ENCODE assay signal across 21 cellular contexts in the genomic region with DNA sequence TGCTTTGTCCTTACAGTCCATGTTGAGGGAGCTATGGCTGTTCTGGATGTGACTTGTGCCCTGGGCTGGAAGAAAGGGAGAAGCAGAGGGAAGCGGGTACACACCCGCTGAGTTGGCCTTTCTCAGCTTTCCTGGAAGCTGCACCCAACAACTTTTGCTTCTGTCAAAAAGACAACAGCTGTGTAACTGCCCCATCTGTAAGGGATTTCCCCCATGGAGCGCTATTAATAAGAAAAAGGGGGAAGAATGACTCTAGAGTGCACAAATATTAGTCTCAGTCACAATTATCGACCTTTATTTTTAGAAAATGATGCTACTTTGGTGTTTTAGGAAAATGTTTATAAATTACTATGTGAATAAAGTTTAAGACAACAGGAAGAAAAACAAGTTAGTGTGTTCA.
A peak's percentile ranks its signal among the peaks of the same experiment; 100 is the strongest.
DNase-seq lines count a peak whose midpoint lies in the region; ATAC-seq lines count a peak whose summit lies in the region.
"Had no signal": no experiment of that assay in that cellular context is flagged by ENCODE, and none has a peak within 500 bp of the region (broad histone marks: within the 10 kb centered on the region; RNA-seq: fewer than 3 reads in every experiment).

No MANE protein-coding gene starts in this region.

- no peak overlapping the region for H3K4me3 Mint-ChIP-seq in memory B cell
- H3K4me3 Mint-ChIP-seq: GM23338; IgD-negative memory B cell; T-cell; T-helper 2 cell treated with Interferon-gamma antibody and Interleukin-4, amounts not matched to agents 5 μg/mL and 100 μg/mL, for 36 hours had no signal

- no peaks in the 10 kb centered on the region for H3K36me3 Mint-ChIP-seq in memory B cell
- H3K36me3 Mint-ChIP-seq: IgD-negative memory B cell, T-cell had no signal

- H3K27ac Mint-ChIP-seq in memory B cell = no peak overlapping the region
- H3K27ac Mint-ChIP-seq: GM23338; T-cell; T-helper 2 cell treated with Interferon-gamma antibody and Interleukin-4, amounts not matched to agents 5 μg/mL and 100 μg/mL, for 36 hours had no signal

- H3K9me3 Mint-ChIP-seq in memory B cell = no peaks in the 10 kb centered on the region
- H3K9me3 Mint-ChIP-seq: GM23338; IgD-negative memory B cell; T-helper 2 cell treated with Interferon-gamma antibody and Interleukin-4, amounts not matched to agents 5 μg/mL and 100 μg/mL, for 36 hours had no signal

- ATAC-seq in GM19043 (IDR thresholded peaks at IDR 0.05; ENCODE audit: low read depth, unreplicated experiment) (peak; percentile 54), HG02840 (IDR thresholded peaks at IDR 0.05; ENCODE audit: low FRiP score, unreplicated experiment) (peak; percentile 67), memory B cell (ENCODE audit: low read depth) (peak; percentile 44), GM19455 (IDR thresholded peaks at IDR 0.05; ENCODE audit: unreplicated experiment) (no peak), GM21526 (IDR thresholded peaks at IDR 0.05; ENCODE audit: low FRiP score, unreplicated experiment) (no peak)
- ATAC-seq: GM23338, T-cell had no signal

- DNase-seq in memory B cell (ENCODE audit: low spot score in 2 of 2) (no peak), NCI-H345 (lab: John Stamatoyannopoulos, UW) (no peak), NCI-H1092 (lab: John Stamatoyannopoulos, UW) (no peak)
- DNase-seq: BE2C; DMS79; Karpas-422; NCI-H1417 treated with DMSO at 0.1 percent for 48 hours; NCI-H187; NCI-H2107; NCI-H510A; NCI-H774; NK-92 treated with Interleukin-12 subunit alpha and Interleukin-12 subunit beta, amount 100 ng/mL, for 24 hours; Peyer's patch; T-cell had no signal

- H3K27me3 Mint-ChIP-seq in memory B cell = no peaks in the 10 kb centered on the region
- H3K27me3 Mint-ChIP-seq: T-cell had no signal

- peaks cover 13% of the 10 kb centered on the region for H3K4me1 Mint-ChIP-seq in memory B cell
- H3K4me1 Mint-ChIP-seq: T-cell had no signal

Comparison
In these comparisons a context has a peak if more than half of its experiments do, and no peak if none do; other contexts are left out.
1. ATAC-seq: peak in GM19043 (single experiment), HG02840 (single experiment) and memory B cell (single experiment); none in GM19455 (single experiment) and GM21526 (single experiment).